Comparison of ENCODE assay signal across 14 cellular contexts in genomic region chrX:118698516-118699247, GRCh38. TPM values are rescaled to one million over a fixed set of nuclear protein-coding genes. Genes with fewer than 3 reads are reported as not detected.
DNase-seq lines count a peak whose midpoint lies in the region; ATAC-seq and TF ChIP-seq lines count a peak whose summit lies in the region.
"Had no signal": no experiment of that assay in that cellular context is flagged by ENCODE, and none has a peak within 500 bp of the region (broad histone marks: within the 10 kb centered on the region; RNA-seq: fewer than 3 reads in every experiment).

No MANE protein-coding gene starts in this region.

- H4K20me1 ChIP-seq in neural progenitor cell (ENCODE audit: low read depth): no peaks in the 10 kb centered on the region

- ATAC-seq in activated naive CD8-positive, alpha-beta T cell treated with anti-CD3 and anti-CD28 coated beads, Interleukin-2, amount 50 U/mL, for 24 hours: no peak
- ATAC-seq: natural killer cell; stimulated activated effector memory CD8-positive, alpha-beta T cell treated with anti-CD3 and anti-CD28 coated beads, Interleukin-12 subunit alpha, Interleukin-12 subunit beta, amount 100 ng/mL, for 72 hours had no signal

- H3K27me3 ChIP-seq in neural progenitor cell: no peaks in the 10 kb centered on the region

- H3K79me2 ChIP-seq in neural progenitor cell (ENCODE audit: low read depth): no peaks in the 10 kb centered on the region

- DNase-seq in GM04503 (ENCODE audit: low read depth) (peak; percentile 13), NB4 (ENCODE audit: low read depth) (peak; percentile 84), neural progenitor cell (ENCODE audit: low spot score) (no peak), mesothelial cell of epicardium (ENCODE audit: low spot score in 2 of 2, unreplicated experiment in 2 of 2) (no peak), superior temporal gyrus (ENCODE audit: extremely low spot score) (no peak)
- DNase-seq in activated naive CD8-positive, alpha-beta T cell treated with anti-CD3 and anti-CD28 coated beads, Interleukin-2, amount 50 U/mL, for 24 hours: no peak
- no peak for DNase-seq in effector CD8-positive, alpha-beta T cell (lab: John Stamatoyannopoulos, UW)
- DNase-seq: activated CD4-positive, alpha-beta T cell treated with anti-CD3 and anti-CD28 coated beads for 48 hours; natural killer cell; NCI-H1436; SHP77; stimulated activated CD4-positive, alpha-beta T cell treated with anti-CD3 and anti-CD28 coated beads, Interleukin-12 subunit alpha, Interleukin-12 subunit beta, amount 100 ng/mL, for 4 hours had no signal

- no peak overlapping the region for H3K27ac ChIP-seq in neural progenitor cell

- no peaks in the 10 kb centered on the region for H3K27me3 Mint-ChIP-seq in activated naive CD8-positive, alpha-beta T cell treated with anti-CD3 and anti-CD28 coated beads, Interleukin-2, amount 50 U/mL, for 24 hours
- H3K27me3 Mint-ChIP-seq in neural progenitor cell (ENCODE audit: insufficient read depth, low read depth) (no peaks in the 10 kb centered on the region), mesothelial cell of epicardium (ENCODE audit: low read depth) (no peaks in the 10 kb centered on the region)

- H3K9ac ChIP-seq in neural progenitor cell: no peak overlapping the region

- no peak overlapping the region for H3K4me2 ChIP-seq in neural progenitor cell

- no peak for TF ChIP-seq POLR2A in NB4 (IDR thresholded peaks at IDR 0.05; ENCODE audit: extremely low read depth, insufficient read length)

- no peak overlapping the region for H2AFZ ChIP-seq in neural progenitor cell (replicated peaks)

- H3K36me3 Mint-ChIP-seq in activated naive CD8-positive, alpha-beta T cell treated with anti-CD3 and anti-CD28 coated beads, Interleukin-2, amount 50 U/mL, for 24 hours (ENCODE audit: low read depth): no peaks in the 10 kb centered on the region
- H3K36me3 Mint-ChIP-seq in neural progenitor cell (no peaks in the 10 kb centered on the region), mesothelial cell of epicardium (peaks cover 4% of the 10 kb centered on the region)
- H3K36me3 Mint-ChIP-seq: natural killer cell; stimulated activated effector memory CD8-positive, alpha-beta T cell treated with anti-CD3 and anti-CD28 coated beads, Interleukin-12 subunit alpha, Interleukin-12 subunit beta, amount 100 ng/mL, for 72 hours had no signal

- H3K27ac Mint-ChIP-seq in activated naive CD8-positive, alpha-beta T cell treated with anti-CD3 and anti-CD28 coated beads, Interleukin-2, amount 50 U/mL, for 24 hours: peak overlapping the region; percentile 65
- H3K27ac Mint-ChIP-seq in neural progenitor cell: peak overlapping the region; percentile 22
- no peak overlapping the region for H3K27ac Mint-ChIP-seq in mesothelial cell of epicardium
- H3K27ac Mint-ChIP-seq: stimulated activated effector memory CD8-positive, alpha-beta T cell treated with anti-CD3 and anti-CD28 coated beads, Interleukin-12 subunit alpha, Interleukin-12 subunit beta, amount 100 ng/mL, for 72 hours had no signal

- no peak for TF ChIP-seq CTCF in NB4 (IDR thresholded peaks at IDR 0.05; ENCODE audit: low read depth, low read length)
- no peak for TF ChIP-seq CTCF in neural progenitor cell (IDR thresholded peaks at IDR 0.05)
- TF ChIP-seq CTCF in mesothelial cell of epicardium (IDR thresholded peaks at IDR 0.05; ENCODE audit: unreplicated experiment): no peak

- H3K4me3 ChIP-seq in NB4 (ENCODE audit: low read depth, low read length): no peak overlapping the region
- H3K4me3 ChIP-seq in neural progenitor cell: no peak overlapping the region
- H3K4me3 ChIP-seq: HAP-1 had no signal

- no peaks in the 10 kb centered on the region for H3K9me3 Mint-ChIP-seq in activated naive CD8-positive, alpha-beta T cell treated with anti-CD3 and anti-CD28 coated beads, Interleukin-2, amount 50 U/mL, for 24 hours
- H3K9me3 Mint-ChIP-seq in neural progenitor cell (no peaks in the 10 kb centered on the region), mesothelial cell of epicardium (peaks cover 17% of the 10 kb centered on the region)
- H3K9me3 Mint-ChIP-seq: natural killer cell; stimulated activated effector memory CD8-positive, alpha-beta T cell treated with anti-CD3 and anti-CD28 coated beads, Interleukin-12 subunit alpha, Interleukin-12 subunit beta, amount 100 ng/mL, for 72 hours had no signal

- H3K4me1 Mint-ChIP-seq in activated naive CD8-positive, alpha-beta T cell treated with anti-CD3 and anti-CD28 coated beads, Interleukin-2, amount 50 U/mL, for 24 hours: peaks cover 8% of the 10 kb centered on the region
- H3K4me1 Mint-ChIP-seq in neural progenitor cell (no peaks in the 10 kb centered on the region), mesothelial cell of epicardium (peaks cover 2% of the 10 kb centered on the region)
- H3K4me1 Mint-ChIP-seq: stimulated activated effector memory CD8-positive, alpha-beta T cell treated with anti-CD3 and anti-CD28 coated beads, Interleukin-12 subunit alpha, Interleukin-12 subunit beta, amount 100 ng/mL, for 72 hours had no signal

- H3K36me3 ChIP-seq in neural progenitor cell: no peaks in the 10 kb centered on the region
- H3K36me3 ChIP-seq: HAP-1 had no signal

- no peak overlapping the region for H3K4me3 Mint-ChIP-seq in activated naive CD8-positive, alpha-beta T cell treated with anti-CD3 and anti-CD28 coated beads, Interleukin-2, amount 50 U/mL, for 24 hours
- no peak overlapping the region for H3K4me3 Mint-ChIP-seq in neural progenitor cell
- no peak overlapping the region for H3K4me3 Mint-ChIP-seq in mesothelial cell of epicardium
- H3K4me3 Mint-ChIP-seq: natural killer cell; stimulated activated effector memory CD8-positive, alpha-beta T cell treated with anti-CD3 and anti-CD28 coated beads, Interleukin-12 subunit alpha, Interleukin-12 subunit beta, amount 100 ng/mL, for 72 hours had no signal

- H3K4me1 ChIP-seq in neural progenitor cell: no peaks in the 10 kb centered on the region

- H3F3A ChIP-seq in neural progenitor cell (ENCODE audit: low read depth): no peaks in the 10 kb centered on the region

- peaks cover 9% of the 10 kb centered on the region for H3K9me3 ChIP-seq in neural progenitor cell (ENCODE audit: low read depth)
- H3K9me3 ChIP-seq: HAP-1 had no signal

RNA-seq across cellular contexts. Expression of gene IL13RA1, which starts 28.7 kb away (rescaled TPM):
- total RNA-seq in neural progenitor cell (ENCODE audit: low replicate concordance) (1.8 and 3.2 TPM in 2 replicates), mesothelial cell of epicardium (24.3 to 24.7 TPM (median 24.5 TPM) in 3 replicates)

Comparison
In these comparisons a context has a peak if more than half of its experiments do, and no peak if none do; other contexts are left out.
1. DNase-seq: peak in GM04503 (single experiment) and NB4 (single experiment); none in activated naive CD8-positive, alpha-beta T cell treated with anti-CD3 and anti-CD28 coated beads, Interleukin-2, amount 50 U/mL, for 24 hours (single experiment), neural progenitor cell (single experiment), effector CD8-positive, alpha-beta T cell (single experiment), mesothelial cell of epicardium (0 of 2) and superior temporal gyrus (single experiment).